In the genomic region with DNA sequence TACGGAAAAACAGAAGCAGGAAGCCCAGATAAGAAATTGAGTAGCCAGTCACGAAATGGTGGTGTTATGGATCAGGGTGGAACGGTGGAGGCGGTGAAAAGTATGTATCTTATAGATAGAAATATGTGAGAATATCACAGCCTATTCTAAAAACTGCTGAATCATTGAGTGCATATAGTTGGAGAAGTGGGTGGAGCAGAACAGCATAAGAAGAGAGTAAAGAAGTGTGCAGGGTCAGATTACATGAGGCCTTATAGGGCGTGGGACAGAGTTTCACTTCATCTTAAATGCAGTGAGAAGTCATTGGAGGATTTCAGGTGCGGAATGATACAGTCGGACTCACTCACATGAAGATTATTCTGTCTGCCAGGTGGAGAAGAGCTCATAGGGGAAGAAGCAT, we compare ENCODE assay signal across 16 cellular contexts.
"Had no signal": no experiment of that assay in that cellular context is flagged by ENCODE, and none has a peak within 500 bp of the region (broad histone marks: within the 10 kb centered on the region; RNA-seq: fewer than 3 reads in every experiment).

No MANE protein-coding gene starts in this region.

- H3K4me3 ChIP-seq: lung, mucosa of descending colon, right atrium auricular region, smooth muscle cell, tibial artery had no signal

- H3K4me1 ChIP-seq: tibial artery had no signal

- DNase-seq: activated CD4-positive, alpha-beta T cell treated with anti-CD3 and anti-CD28 coated beads, Interleukin-2, amount 50 U/mL, for 1 hour; activated naive CD4-positive, alpha-beta T cell treated with anti-CD3 and anti-CD28 coated beads, Interleukin-2, amount 10 ng/mL, durations not matched to agents 7 days and 5 days; activated T-cell treated with anti-CD3 and anti-CD28 coated beads for 4 hours; effector memory CD8-positive, alpha-beta T cell; mucosa of descending colon; naive thymus-derived CD8-positive, alpha-beta T cell; T-helper 17 cell; tibial artery had no signal

- H3K9me3 ChIP-seq: mucosa of descending colon, neutrophil, right atrium auricular region, tibial artery had no signal

- H3K27ac Mint-ChIP-seq: activated naive CD4-positive, alpha-beta T cell treated with anti-CD3 and anti-CD28 coated beads, Interleukin-2, amount 10 ng/mL, durations not matched to agents 7 days and 5 days; activated T-helper 17 cell treated with anti-CD3 and anti-CD28 coated beads, Interleukin-2, amount 50 U/mL, for 72 hours; dendritic cell treated with granulocyte-macrophage colony-stimulating factor and Interleukin-4, amounts not matched to agents 40 ng/mL and 50 ng/mL, for 4 days; effector memory CD8-positive, alpha-beta T cell; naive thymus-derived CD8-positive, alpha-beta T cell; T-helper 17 cell had no signal

- FAIRE-seq: TTC549 had no signal

- H3K36me3 Mint-ChIP-seq: activated naive CD4-positive, alpha-beta T cell treated with anti-CD3 and anti-CD28 coated beads, Interleukin-2, amount 10 ng/mL, durations not matched to agents 7 days and 5 days; naive thymus-derived CD8-positive, alpha-beta T cell had no signal

- H3K36me3 ChIP-seq: neutrophil, right atrium auricular region, tibial artery had no signal

- ATAC-seq: activated T-helper 17 cell treated with anti-CD3 and anti-CD28 coated beads, Interleukin-2, amount 50 U/mL, for 72 hours; effector memory CD8-positive, alpha-beta T cell; mucosa of descending colon; naive thymus-derived CD8-positive, alpha-beta T cell; T-helper 17 cell had no signal

- H3K27me3 ChIP-seq: neutrophil, right atrium auricular region, tibial artery had no signal

- H3K4me3 Mint-ChIP-seq: activated naive CD4-positive, alpha-beta T cell treated with anti-CD3 and anti-CD28 coated beads, Interleukin-2, amount 10 ng/mL, durations not matched to agents 7 days and 5 days; activated T-helper 17 cell treated with anti-CD3 and anti-CD28 coated beads, Interleukin-2, amount 50 U/mL, for 72 hours; central memory CD8-positive, alpha-beta T cell; dendritic cell treated with granulocyte-macrophage colony-stimulating factor and Interleukin-4, amounts not matched to agents 40 ng/mL and 50 ng/mL, for 4 days; effector memory CD8-positive, alpha-beta T cell; naive thymus-derived CD8-positive, alpha-beta T cell; T-helper 17 cell had no signal

- H3K27me3 Mint-ChIP-seq: activated naive CD4-positive, alpha-beta T cell treated with anti-CD3 and anti-CD28 coated beads, Interleukin-2, amount 10 ng/mL, durations not matched to agents 7 days and 5 days; activated T-helper 17 cell treated with anti-CD3 and anti-CD28 coated beads, Interleukin-2, amount 50 U/mL, for 72 hours; central memory CD8-positive, alpha-beta T cell; dendritic cell treated with granulocyte-macrophage colony-stimulating factor and Interleukin-4, amounts not matched to agents 40 ng/mL and 50 ng/mL, for 4 days; effector memory CD8-positive, alpha-beta T cell; naive thymus-derived CD8-positive, alpha-beta T cell; T-helper 17 cell had no signal

- H3K27ac ChIP-seq: neutrophil, right atrium auricular region, tibial artery had no signal

- H3K4me2 ChIP-seq: smooth muscle cell had no signal

- H3K4me1 Mint-ChIP-seq: activated naive CD4-positive, alpha-beta T cell treated with anti-CD3 and anti-CD28 coated beads, Interleukin-2, amount 10 ng/mL, durations not matched to agents 7 days and 5 days; activated T-helper 17 cell treated with anti-CD3 and anti-CD28 coated beads, Interleukin-2, amount 50 U/mL, for 72 hours; central memory CD8-positive, alpha-beta T cell; naive thymus-derived CD8-positive, alpha-beta T cell; T-helper 17 cell had no signal
